In the genomic region with DNA sequence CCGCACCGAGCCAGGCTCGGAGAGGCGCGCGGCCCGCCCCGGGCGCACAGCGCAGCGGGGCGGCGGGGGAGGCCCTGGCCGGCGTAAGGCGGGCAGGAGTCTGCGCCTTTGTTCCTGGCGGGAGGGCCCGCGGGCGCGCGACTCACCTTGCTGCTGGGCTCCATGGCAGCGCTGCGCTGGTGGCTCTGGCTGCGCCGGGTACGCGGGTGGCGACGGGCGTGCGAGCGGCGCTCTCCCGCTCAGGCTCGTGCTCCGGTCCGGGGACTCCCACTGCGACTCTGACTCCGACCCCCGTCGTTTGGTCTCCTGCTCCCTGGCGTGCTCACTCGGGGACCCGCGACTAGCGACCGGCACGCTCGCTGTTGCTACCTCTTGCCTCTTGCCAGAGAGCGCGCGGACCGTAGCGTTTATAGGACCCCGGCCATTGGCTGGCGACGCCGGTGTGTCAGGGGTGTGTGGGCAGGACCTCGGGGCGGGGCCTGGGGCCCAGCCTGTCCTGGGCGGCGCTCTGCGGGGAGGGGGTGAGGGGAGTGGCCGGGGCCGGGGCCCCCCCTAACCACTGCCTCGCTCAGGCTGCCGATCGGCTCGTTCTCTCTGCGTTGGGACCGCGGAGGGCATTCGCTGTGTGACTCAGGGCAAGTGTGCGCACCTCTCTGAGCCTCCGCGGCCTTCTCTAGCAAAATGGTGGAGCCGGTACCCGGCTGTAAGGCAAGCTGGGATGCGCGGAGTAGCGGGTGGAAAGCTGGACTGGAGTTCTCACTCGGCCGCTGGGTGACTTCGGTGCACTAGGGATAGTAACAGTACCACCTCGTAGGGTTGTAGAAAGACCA, we compare ENCODE assay signal across 8 cellular contexts. TPM values are rescaled to one million over a fixed set of nuclear protein-coding genes. Genes with fewer than 3 reads are reported as not detected.
DNase-seq lines count a peak whose midpoint lies in the region; ATAC-seq and TF ChIP-seq lines count a peak whose summit lies in the region.

A gene (minus strand): TSS at position 381 of the 830 bp plus-strand sequence. CDS start 217 bp downstream, at position 164.

- H3K27ac ChIP-seq in PC-3 (ENCODE audit: low read length) (peak within 1 kb of the TSS; percentile 49), esophagus muscularis mucosa (replicated peaks in 1 of 4) (peak within 1 kb of the TSS; percentile 89 to 97 (median 96))

- CTCF ChIA-PET in PC-3 (lab: Charles Lee) = interaction anchor here (1.1 to 1.2 kb wide), 2 partner anchors 36 to 115 kb away, joined by 3 to 6 read pairs; no protein-coding TSS in a partner anchor

- POLR2A ChIA-PET in PC-3 (lab: Charles Lee; ENCODE audit: unreplicated experiment) = interaction anchor here (0.6 kb wide), 1 partner anchor 117 kb away, joined by 3 read pairs; no protein-coding TSS in a partner anchor

- ATAC-seq in GM21619 (IDR thresholded peaks at IDR 0.05; ENCODE audit: unreplicated experiment) (peak; percentile 78), PC-3 (peak; percentile 77)

- peak within 1 kb of the TSS; percentile 97 for H3K4me2 ChIP-seq in PC-3 (ENCODE audit: low read length)

- peaks cover 41% of the 10 kb centered on the region for H3K36me3 Mint-ChIP-seq in activated T-cell treated with anti-CD3 and anti-CD28 coated beads, Interleukin-2, amount 50 U/mL, for 24 hours (ENCODE audit: low read depth)

- H3F3A ChIP-seq in PC-3 (ENCODE audit: low read length, unreplicated experiment) = no peaks in the 10 kb centered on the region

- peak within 1 kb of the TSS; percentile 100 for H3K27ac Mint-ChIP-seq in activated T-cell treated with anti-CD3 and anti-CD28 coated beads, Interleukin-2, amount 50 U/mL, for 24 hours

- H2AFZ ChIP-seq in PC-3 (ENCODE audit: low read length) = peak within 1 kb of the TSS; percentile 78

- H3K27me3 Mint-ChIP-seq in activated T-cell treated with anti-CD3 and anti-CD28 coated beads, Interleukin-2, amount 50 U/mL, for 24 hours = peaks cover 2% of the 10 kb centered on the region

- H3K4me1 Mint-ChIP-seq in activated T-cell treated with anti-CD3 and anti-CD28 coated beads, Interleukin-2, amount 50 U/mL, for 24 hours (ENCODE audit: low read depth) = peaks cover 55% of the 10 kb centered on the region

- no peaks in the 10 kb centered on the region for H3K9me3 ChIP-seq in PC-3 (ENCODE audit: low read length)
- no peaks in the 10 kb centered on the region for H3K9me3 ChIP-seq in esophagus muscularis mucosa

- no peaks in the 10 kb centered on the region for H3K9me2 ChIP-seq in PC-3 (replicated peaks; ENCODE audit: low read length)

- no peaks in the 10 kb centered on the region for H3K9me3 Mint-ChIP-seq in activated T-cell treated with anti-CD3 and anti-CD28 coated beads, Interleukin-2, amount 50 U/mL, for 24 hours

- H3K36me3 ChIP-seq in PC-3 (ENCODE audit: low read depth, low read length) = peaks cover 28% of the 10 kb centered on the region
- no peaks in the 10 kb centered on the region for H3K36me3 ChIP-seq in esophagus muscularis mucosa

- peaks cover 78% of the 10 kb centered on the region for H3K79me2 ChIP-seq in PC-3 (ENCODE audit: low read length)

- H3K4me1 ChIP-seq in PC-3 (ENCODE audit: insufficient read depth, low read length) (peaks cover 70% of the 10 kb centered on the region), esophagus muscularis mucosa (peaks cover 27 to 72% (median 51%) of the 10 kb centered on the region in 4 donors)

- H3K4me3 ChIP-seq in PC-3 (ENCODE audit: low read length) (peak within 1 kb of the TSS; percentile 99), esophagus muscularis mucosa (peak within 1 kb of the TSS; percentile 68 to 95 (median 80))

- peaks cover 37% of the 10 kb centered on the region for H4K20me1 ChIP-seq in PC-3 (ENCODE audit: low read length)

- peak within 1 kb of the TSS; percentile 96 for H3K4me3 Mint-ChIP-seq in activated T-cell treated with anti-CD3 and anti-CD28 coated beads, Interleukin-2, amount 50 U/mL, for 24 hours

- H3K9ac ChIP-seq in PC-3 (ENCODE audit: low read length) = peak within 1 kb of the TSS; percentile 70

- TF ChIP-seq CTCF in PC-3 (conservative IDR thresholded peaks at IDR 0.05; ENCODE audit: low read depth, low read length) (no peak), esophagus muscularis mucosa (IDR thresholded peaks at IDR 0.05) (peak in 1 of 3 experiments; percentile 8)

- TF ChIP-seq EP300 in Ishikawa (IDR thresholded peaks at IDR 0.05; ENCODE audit: borderline replicate concordance) (0 out of 2 replicates have a peak, but pooled peaks have one; percentile 12), esophagus muscularis mucosa (IDR thresholded peaks at IDR 0.05) (no peak)

- 2% methylated on average over 26 of the region's 87 CpGs for WGBS in esophagus muscularis mucosa

- peak; percentile 1; the same call in 1 of the 2 replicates for TF ChIP-seq RAD21 in Ishikawa (IDR thresholded peaks at IDR 0.05; ENCODE audit: low read depth)

- BruUV-seq in PC-3 (replicated peaks; lab: Mats Ljungman, UMichigan) = no TSS peak

- DNase-seq in DMS153 (lab: John Stamatoyannopoulos, UW) (peak; percentile 93), PC-3 (peak; percentile 94), esophagus muscularis mucosa (ENCODE audit: extremely low spot score) (peak; percentile 98), myocyte (ENCODE audit: low read depth) (peak; percentile 95)
- peak; percentile 97 for DNase-seq in activated T-cell treated with anti-CD3 and anti-CD28 coated beads, Interleukin-2, amount 50 U/mL, for 24 hours
- peak; percentile 83 to 92 for DNase-seq in stimulated activated CD8-positive, alpha-beta memory T cell treated with anti-CD3 and anti-CD28 coated beads, Interleukin-7, amount 100 ng/mL, for 4 hours (ENCODE audit: low read depth in 2 of 2)

- H3K27me3 ChIP-seq in PC-3 (ENCODE audit: low read length) (no peaks in the 10 kb centered on the region), esophagus muscularis mucosa (no peaks in the 10 kb centered on the region)

- intact Hi-C loops in PC-3 (cut with micrococcal nuclease) (loop anchor here (1.0 to 5.0 kb wide), 4 partner anchors 17 to 114 kb away; no protein-coding TSS in a partner anchor), esophagus muscularis mucosa (cut with DNase I) (no loop called here)

- peak; percentile 65 for TF ChIP-seq POLR2A in esophagus muscularis mucosa (IDR thresholded peaks at IDR 0.05; ENCODE audit: low read depth)

TF ChIP-seq in Ishikawa, 13 proteins besides CTCF, POLR2A, EP300 and RAD21:
- TF ChIP-seq, protein P1, sequence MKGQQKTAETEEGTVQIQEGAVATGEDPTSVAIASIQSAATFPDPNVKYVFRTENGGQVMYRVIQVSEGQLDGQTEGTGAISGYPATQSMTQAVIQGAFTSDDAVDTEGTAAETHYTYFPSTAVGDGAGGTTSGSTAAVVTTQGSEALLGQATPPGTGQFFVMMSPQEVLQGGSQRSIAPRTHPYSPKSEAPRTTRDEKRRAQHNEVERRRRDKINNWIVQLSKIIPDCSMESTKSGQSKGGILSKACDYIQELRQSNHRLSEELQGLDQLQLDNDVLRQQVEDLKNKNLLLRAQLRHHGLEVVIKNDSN (IDR thresholded peaks at IDR 0.05) = no peak; the same call in 1 of the 2 replicates
- peak; percentile 97 for TF ChIP-seq TAF1 (IDR thresholded peaks at IDR 0.05; ENCODE audit: low read depth)
- TF ChIP-seq ZBTB7A (IDR thresholded peaks at IDR 0.05; ENCODE audit: low read depth) = 0 out of 2 replicates have a peak, but pooled peaks have one; percentile 35
- peak; percentile 19 for TF ChIP-seq YY1 (IDR thresholded peaks at IDR 0.05; ENCODE audit: low read depth)
- TF ChIP-seq NFIC (IDR thresholded peaks at IDR 0.05) = peak; percentile 60
- TF ChIP-seq, protein P2, sequence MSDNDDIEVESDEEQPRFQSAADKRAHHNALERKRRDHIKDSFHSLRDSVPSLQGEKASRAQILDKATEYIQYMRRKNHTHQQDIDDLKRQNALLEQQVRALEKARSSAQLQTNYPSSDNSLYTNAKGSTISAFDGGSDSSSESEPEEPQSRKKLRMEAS (IDR thresholded peaks at IDR 0.05) = no peak; the same call in 1 of the 2 replicates
- TF ChIP-seq, protein P3, sequence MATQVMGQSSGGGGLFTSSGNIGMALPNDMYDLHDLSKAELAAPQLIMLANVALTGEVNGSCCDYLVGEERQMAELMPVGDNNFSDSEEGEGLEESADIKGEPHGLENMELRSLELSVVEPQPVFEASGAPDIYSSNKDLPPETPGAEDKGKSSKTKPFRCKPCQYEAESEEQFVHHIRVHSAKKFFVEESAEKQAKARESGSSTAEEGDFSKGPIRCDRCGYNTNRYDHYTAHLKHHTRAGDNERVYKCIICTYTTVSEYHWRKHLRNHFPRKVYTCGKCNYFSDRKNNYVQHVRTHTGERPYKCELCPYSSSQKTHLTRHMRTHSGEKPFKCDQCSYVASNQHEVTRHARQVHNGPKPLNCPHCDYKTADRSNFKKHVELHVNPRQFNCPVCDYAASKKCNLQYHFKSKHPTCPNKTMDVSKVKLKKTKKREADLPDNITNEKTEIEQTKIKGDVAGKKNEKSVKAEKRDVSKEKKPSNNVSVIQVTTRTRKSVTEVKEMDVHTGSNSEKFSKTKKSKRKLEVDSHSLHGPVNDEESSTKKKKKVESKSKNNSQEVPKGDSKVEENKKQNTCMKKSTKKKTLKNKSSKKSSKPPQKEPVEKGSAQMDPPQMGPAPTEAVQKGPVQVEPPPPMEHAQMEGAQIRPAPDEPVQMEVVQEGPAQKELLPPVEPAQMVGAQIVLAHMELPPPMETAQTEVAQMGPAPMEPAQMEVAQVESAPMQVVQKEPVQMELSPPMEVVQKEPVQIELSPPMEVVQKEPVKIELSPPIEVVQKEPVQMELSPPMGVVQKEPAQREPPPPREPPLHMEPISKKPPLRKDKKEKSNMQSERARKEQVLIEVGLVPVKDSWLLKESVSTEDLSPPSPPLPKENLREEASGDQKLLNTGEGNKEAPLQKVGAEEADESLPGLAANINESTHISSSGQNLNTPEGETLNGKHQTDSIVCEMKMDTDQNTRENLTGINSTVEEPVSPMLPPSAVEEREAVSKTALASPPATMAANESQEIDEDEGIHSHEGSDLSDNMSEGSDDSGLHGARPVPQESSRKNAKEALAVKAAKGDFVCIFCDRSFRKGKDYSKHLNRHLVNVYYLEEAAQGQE (IDR thresholded peaks at IDR 0.05; ENCODE audit: low read depth) = 0 out of 2 replicates have a peak, but pooled peaks have one; percentile 1
- TF ChIP-seq TCF12 (IDR thresholded peaks at IDR 0.05; ENCODE audit: low read depth) = peak; percentile 73

RNA-seq across cellular contexts. Expression of the gene that starts here (rescaled TPM):
- total RNA-seq in PC-3 (2014; rRNA removed) (245 and 264 TPM in 2 replicates), esophagus muscularis mucosa (10 to 100 TPM; 17.4 to 63.6 (median 31.8) TPM), myocyte (146 and 164 TPM in 2 replicates)
- 227 TPM for polyA plus RNA-seq in myocyte (2012)

Comparison
In these comparisons a context has a peak if more than half of its experiments do, and no peak if none do; other contexts are left out.
1. Peak in every context shown above with its lines: DNase-seq, ATAC-seq, H3K4me3 ChIP-seq and H3K27ac ChIP-seq.